Comparison of ENCODE assay signal across 16 cellular contexts in the genomic region with DNA sequence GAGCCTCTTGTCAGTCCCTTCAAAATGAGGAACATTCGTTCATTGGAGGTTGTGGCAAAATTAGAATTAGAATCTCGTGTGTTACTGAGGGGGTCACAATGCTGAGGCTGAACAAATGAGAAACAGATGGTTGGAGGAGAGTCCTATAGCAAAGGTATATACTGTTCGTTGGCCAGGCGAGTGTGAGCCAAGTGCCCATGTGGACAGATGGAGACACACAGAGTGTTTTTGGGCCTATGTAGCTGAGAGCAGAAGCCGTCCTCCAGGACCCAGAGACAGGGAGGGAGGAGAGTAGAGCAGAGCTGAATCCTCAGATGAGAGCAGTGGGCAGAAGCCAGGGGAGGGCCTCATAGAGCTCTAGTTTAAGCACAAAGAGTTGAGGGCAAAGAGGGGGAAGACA.
A peak's percentile ranks its signal among the peaks of the same experiment; 100 is the strongest.
DNase-seq lines count a peak whose midpoint lies in the region; ATAC-seq and TF ChIP-seq lines count a peak whose summit lies in the region.
"Had no signal": no experiment of that assay in that cellular context is flagged by ENCODE, and none has a peak within 500 bp of the region (broad histone marks: within the 10 kb centered on the region; RNA-seq: fewer than 3 reads in every experiment).

No MANE protein-coding gene starts in this region.

- H3K4me1 ChIP-seq in rectal smooth muscle tissue (ENCODE audit: control insufficient read depth, insufficient read depth, low read length) (peaks cover 38% of the 10 kb centered on the region), tibial artery (peaks cover 0 to 77% (median 30%) of the 10 kb centered on the region in 4 donors)

- H3K27me3 ChIP-seq in rectal smooth muscle tissue (ENCODE audit: control insufficient read depth, insufficient read depth, low read length) (no peaks in the 10 kb centered on the region), tibial artery (no peaks in the 10 kb centered on the region)

- ATAC-seq in GM21447 (IDR thresholded peaks at IDR 0.05; ENCODE audit: unreplicated experiment): no peak
- ATAC-seq in HG02610 (IDR thresholded peaks at IDR 0.05; ENCODE audit: unreplicated experiment): no peak
- no peak for ATAC-seq in GM19351 (IDR thresholded peaks at IDR 0.05; ENCODE audit: unreplicated experiment)
- no peak for ATAC-seq in GM18868 (IDR thresholded peaks at IDR 0.05; ENCODE audit: unreplicated experiment)

- DNase-seq in inferior parietal cortex (ENCODE audit: extremely low spot score) (peak; percentile 65), tibial artery (no peak)
- DNase-seq: 8988T; H9; Karpas-422; NCI-H1417 treated with DMSO at 0.1 percent for 48 hours; NCI-H1930; NCI-H446 treated with DMSO at 0.1 percent for 48 hours; NK-92 treated with Interleukin-12 subunit alpha and Interleukin-12 subunit beta, amount 100 ng/mL, for 24 hours; Right ventricle myocardium superior had no signal

- H3K4me3 ChIP-seq in rectal smooth muscle tissue (ENCODE audit: low read length): no peak overlapping the region
- no peak overlapping the region for H3K4me3 ChIP-seq in tibial artery

- H3K36me3 ChIP-seq in rectal smooth muscle tissue (ENCODE audit: control insufficient read depth, insufficient read depth, low read length) (no peaks in the 10 kb centered on the region), tibial artery (no peaks in the 10 kb centered on the region)

- intact Hi-C loops in tibial artery (cut with DNase I; ENCODE audit: low total_unique reads): no loop called here

- peak overlapping the region; percentile 66 for H3K27ac ChIP-seq in angular gyrus (ENCODE audit: low read depth, low read length)
- peak overlapping the region; percentile 85 for H3K27ac ChIP-seq in rectal smooth muscle tissue (ENCODE audit: low read depth, low read length)
- H3K27ac ChIP-seq in tibial artery: peak overlapping the region; percentile 87 to 90

- no peak for TF ChIP-seq CTCF in tibial artery (IDR thresholded peaks at IDR 0.05)

- no peaks in the 10 kb centered on the region for H3K9me3 ChIP-seq in tibial artery

- no peak overlapping the region for H3K9ac ChIP-seq in rectal smooth muscle tissue (ENCODE audit: low read length)
